ENCODE assay signal across 18 cellular contexts in genomic region chr7:43982848-43983247, GRCh38. TPM values are rescaled to one million over a fixed set of nuclear protein-coding genes. Genes with fewer than 3 reads are reported as not detected.
"Had no signal": no experiment of that assay in that cellular context is flagged by ENCODE, and none has a peak within 500 bp of the region (broad histone marks: within the 10 kb centered on the region; RNA-seq: fewer than 3 reads in every experiment).

No MANE protein-coding gene starts in this region.

RNA-seq across cellular contexts. Expression of gene SPDYE1, which starts 14.8 kb away (rescaled TPM):
- total RNA-seq: hepatocyte; kidney epithelial cell; left ventricle myocardium inferior; lung microvascular endothelial cell; mesenteric fat pad; mucosa of gallbladder; naive thymus-derived CD8-positive, alpha-beta T cell; neural crest cell; osteoblast; posterior vena cava; psoas muscle; skeletal muscle tissue; smooth muscle cell; stomach; thyroid gland; transverse colon; upper lobe of left lung had no signal
- polyA plus RNA-seq: heart right ventricle, psoas muscle, stomach had no signal
